In the genomic region with DNA sequence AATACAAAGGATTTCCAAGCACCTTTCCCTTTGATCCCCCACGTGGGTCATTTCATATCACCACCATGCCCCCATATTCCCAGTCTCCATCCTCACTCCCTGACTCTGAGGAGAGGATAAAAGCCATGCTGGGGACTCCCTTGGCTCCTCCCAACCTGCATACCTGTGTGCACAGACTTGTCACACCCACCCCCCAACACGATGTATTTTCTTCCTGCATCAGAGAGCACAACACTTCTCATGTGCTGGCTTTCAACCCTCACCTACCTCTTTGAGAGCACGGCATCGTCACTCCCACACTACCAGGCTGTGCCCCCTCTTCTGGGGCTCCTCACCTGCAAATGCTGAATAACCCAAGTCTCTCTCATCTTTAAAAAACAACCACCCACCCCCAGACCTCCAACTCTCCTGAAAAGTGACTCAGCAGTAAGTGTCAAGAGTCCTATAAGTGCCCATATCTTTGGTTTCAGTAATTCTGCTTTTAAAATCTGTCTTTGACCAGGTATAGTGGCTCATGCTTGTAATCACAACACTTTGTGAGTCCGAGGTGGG, we compare ENCODE assay signal across 22 cellular contexts.
"Had no signal": no experiment of that assay in that cellular context is flagged by ENCODE, and none has a peak within 500 bp of the region (broad histone marks: within the 10 kb centered on the region; RNA-seq: fewer than 3 reads in every experiment).

No MANE protein-coding gene starts in this region.

- H3K27me3 Mint-ChIP-seq: activated CD4-positive, alpha-beta memory T cell treated with anti-CD3 and anti-CD28 coated beads for 36 hours; central memory CD8-positive, alpha-beta T cell; T-helper 17 cell had no signal

- H3K27me3 ChIP-seq: colonic mucosa, dorsolateral prefrontal cortex, esophagus muscularis mucosa, sigmoid colon had no signal

- H3K27ac ChIP-seq: colonic mucosa, dorsolateral prefrontal cortex, esophagus muscularis mucosa, lower lobe of right lung, sigmoid colon, thoracic aorta had no signal

- H3K27ac Mint-ChIP-seq: activated CD4-positive, alpha-beta memory T cell treated with anti-CD3 and anti-CD28 coated beads for 36 hours; activated naive CD8-positive, alpha-beta T cell treated with anti-CD3 and anti-CD28 coated beads for 36 hours; nephron progenitor cell; T-helper 17 cell had no signal

- H3K4me3 ChIP-seq: colonic mucosa, dorsolateral prefrontal cortex, esophagus muscularis mucosa, lower lobe of right lung, sigmoid colon, smooth muscle cell, thoracic aorta had no signal

- H3K4me1 Mint-ChIP-seq: central memory CD8-positive, alpha-beta T cell had no signal

- H3K9me3 ChIP-seq: colonic mucosa, esophagus muscularis mucosa, lower lobe of right lung, sigmoid colon, thoracic aorta had no signal

- DNase-seq: activated CD4-positive, alpha-beta memory T cell treated with anti-CD3 and anti-CD28 coated beads for 36 hours; activated CD4-positive, alpha-beta T cell treated with anti-CD3 and anti-CD28 coated beads for 48 hours; activated naive CD4-positive, alpha-beta T cell treated with Interleukin-2 at 50 U/mL for 16 hours; activated naive CD8-positive, alpha-beta T cell treated with anti-CD3 and anti-CD28 coated beads for 36 hours; activated T-cell treated with anti-CD3 and anti-CD28 coated beads, Interleukin-2, amount 50 U/mL, for 48 hours; colonic mucosa; dorsolateral prefrontal cortex; hypothalamus; lower lobe of right lung; midbrain; nephron progenitor cell; posterior cingulate gyrus; sigmoid colon; stimulated activated CD4-positive, alpha-beta T cell treated with anti-CD3 and anti-CD28 coated beads, Interleukin-15, amount 100 ng/mL, for 24 hours; stimulated activated naive CD4-positive, alpha-beta T cell treated with Interleukin-2 at 50 U/mL for 16 hours; SW 1271; T-helper 17 cell had no signal

- H3K4me1 ChIP-seq: colonic mucosa, esophagus muscularis mucosa, lower lobe of right lung, sigmoid colon had no signal

- H3K36me3 Mint-ChIP-seq: activated CD4-positive, alpha-beta memory T cell treated with anti-CD3 and anti-CD28 coated beads for 36 hours had no signal

- ATAC-seq: left lobe of liver, T-helper 17 cell had no signal

- H3K36me3 ChIP-seq: colonic mucosa, esophagus muscularis mucosa, lower lobe of right lung, sigmoid colon, thoracic aorta had no signal

- H3K9me3 Mint-ChIP-seq: activated CD4-positive, alpha-beta memory T cell treated with anti-CD3 and anti-CD28 coated beads for 36 hours; activated naive CD8-positive, alpha-beta T cell treated with anti-CD3 and anti-CD28 coated beads for 36 hours; central memory CD8-positive, alpha-beta T cell; nephron progenitor cell had no signal

- H3K4me3 Mint-ChIP-seq: activated CD4-positive, alpha-beta memory T cell treated with anti-CD3 and anti-CD28 coated beads for 36 hours; activated naive CD8-positive, alpha-beta T cell treated with anti-CD3 and anti-CD28 coated beads for 36 hours; central memory CD8-positive, alpha-beta T cell; nephron progenitor cell; T-helper 17 cell had no signal
